In genomic region chr3:27360113-27361078, GRCh38 we compare ENCODE assay signal across 2 cellular contexts.
TF ChIP-seq lines count a peak whose summit lies in the region.

No MANE protein-coding gene starts in this region.

TF ChIP-seq in HepG2, 621 proteins besides CTCF, POLR2A, EP300 and RAD21 (continued from another document and continues in another):
- TF ChIP-seq HNRNPH1 (optimal IDR thresholded peaks at IDR 0.05; ENCODE audit: low read depth, low read length) (no peak), MIXL1 (CRISPR knock-in tag; IDR thresholded peaks at IDR 0.05) (peak; percentile 99), ZSCAN22 (CRISPR knock-in tag; IDR thresholded peaks at IDR 0.05) (no peak), ZFP37 (CRISPR knock-in tag; IDR thresholded peaks at IDR 0.05; ENCODE audit: borderline replicate concordance) (no peak), ZNF83 (CRISPR knock-in tag; IDR thresholded peaks at IDR 0.05; ENCODE audit: borderline replicate concordance) (no peak), HOXD1 (CRISPR knock-in tag; IDR thresholded peaks at IDR 0.05) (peak; percentile 92), RNF2 (conservative IDR thresholded peaks at IDR 0.05; ENCODE audit: low read depth) (no peak), ARNT2 (CRISPR knock-in tag; IDR thresholded peaks at IDR 0.05; ENCODE audit: low read depth) (peak; percentile 38; the same call in 1 of the 2 replicates), CHCHD3 (CRISPR knock-in tag; IDR thresholded peaks at IDR 0.05) (no peak), ZNF713 (CRISPR knock-in tag; IDR thresholded peaks at IDR 0.05) (no peak), ATF7 (IDR thresholded peaks at IDR 0.05) (peak; percentile 65), ATF7 (CRISPR knock-in tag; IDR thresholded peaks at IDR 0.05) (peak; percentile 19; the same call in 1 of the 2 replicates), TCF7 (IDR thresholded peaks at IDR 0.05; ENCODE audit: low read depth) (peak; percentile 93), ZNF253 (CRISPR knock-in tag; IDR thresholded peaks at IDR 0.05; ENCODE audit: borderline replicate concordance) (no peak), NCOA2 (CRISPR knock-in tag; IDR thresholded peaks at IDR 0.05) (peak; percentile 99), ZFP1 (CRISPR knock-in tag; IDR thresholded peaks at IDR 0.05) (peak; percentile 77; the same call in 1 of the 2 replicates), GTF2F1 (IDR thresholded peaks at IDR 0.05; ENCODE audit: low read length) (0 out of 2 replicates have a peak, but pooled peaks have one; percentile 84), ZNF883 (CRISPR knock-in tag; IDR thresholded peaks at IDR 0.05; ENCODE audit: not compliant biosample characterization) (no peak), ELF3 (CRISPR knock-in tag; IDR thresholded peaks at IDR 0.05) (peak; percentile 93), MAF1 (CRISPR knock-in tag; IDR thresholded peaks at IDR 0.05; ENCODE audit: borderline replicate concordance) (no peak), ZNF670 (CRISPR knock-in tag; IDR thresholded peaks at IDR 0.05; ENCODE audit: borderline replicate concordance) (no peak), DBP (CRISPR knock-in tag; IDR thresholded peaks at IDR 0.05; ENCODE audit: not compliant biosample characterization) (no peak), MAFG (CRISPR knock-in tag; IDR thresholded peaks at IDR 0.05) (no peak), JUND (CRISPR knock-in tag; IDR thresholded peaks at IDR 0.05) (peak; percentile 86), RBM39 (IDR thresholded peaks at IDR 0.05; ENCODE audit: low read depth, low read length, poor library complexity, severe bottlenecking) (no peak), SYNCRIP (IDR thresholded peaks at IDR 0.05; ENCODE audit: insufficient read depth, low read depth, low read length) (no peak), BCL6 (CRISPR knock-in tag; IDR thresholded peaks at IDR 0.05) (peak; percentile 98), BRCA1 (CRISPR knock-in tag; IDR thresholded peaks at IDR 0.05) (0 out of 2 replicates have a peak, but pooled peaks have one; percentile 66), PCBP1 (IDR thresholded peaks at IDR 0.05; ENCODE audit: borderline replicate concordance, low read depth, low read length) (no peak), ZNF558 (CRISPR knock-in tag; IDR thresholded peaks at IDR 0.05; ENCODE audit: borderline replicate concordance) (no peak; the same call in 1 of the 2 replicates), ZSCAN29 (CRISPR knock-in tag; conservative IDR thresholded peaks at IDR 0.05) (peak; percentile 25; the same call in 1 of the 2 replicates), ONECUT2 (CRISPR knock-in tag; IDR thresholded peaks at IDR 0.05) (peak; percentile 94), RXRB (CRISPR knock-in tag; IDR thresholded peaks at IDR 0.05; ENCODE audit: borderline replicate concordance) (peak; percentile 99), ZNF770 (CRISPR knock-in tag; IDR thresholded peaks at IDR 0.05) (no peak), ZKSCAN8 (CRISPR knock-in tag; IDR thresholded peaks at IDR 0.05; ENCODE audit: borderline replicate concordance) (peak; percentile 95), ZNF562 (CRISPR knock-in tag; IDR thresholded peaks at IDR 0.05; ENCODE audit: borderline replicate concordance) (0 out of 2 replicates have a peak, but pooled peaks have one; percentile 9), STAG1 (CRISPR knock-in tag; IDR thresholded peaks at IDR 0.05) (no peak; the same call in 1 of the 2 replicates), ZNF709 (CRISPR knock-in tag; IDR thresholded peaks at IDR 0.05) (peak; percentile 57; the same call in 1 of the 2 replicates), HMG20B (CRISPR knock-in tag; conservative IDR thresholded peaks at IDR 0.05) (peak; percentile 97), KDM4B (CRISPR knock-in tag; IDR thresholded peaks at IDR 0.05) (peak; percentile 86), HNF4G (IDR thresholded peaks at IDR 0.05; ENCODE audit: borderline replicate concordance, low read depth, low read length) (peak; percentile 95), HNF4G (CRISPR knock-in tag; IDR thresholded peaks at IDR 0.05; ENCODE audit: borderline replicate concordance, low read depth) (peak; percentile 72; the same call in 1 of the 2 replicates)
- TF ChIP-seq, protein P1, sequence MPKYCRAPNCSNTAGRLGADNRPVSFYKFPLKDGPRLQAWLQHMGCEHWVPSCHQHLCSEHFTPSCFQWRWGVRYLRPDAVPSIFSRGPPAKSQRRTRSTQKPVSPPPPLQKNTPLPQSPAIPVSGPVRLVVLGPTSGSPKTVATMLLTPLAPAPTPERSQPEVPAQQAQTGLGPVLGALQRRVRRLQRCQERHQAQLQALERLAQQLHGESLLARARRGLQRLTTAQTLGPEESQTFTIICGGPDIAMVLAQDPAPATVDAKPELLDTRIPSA (CRISPR knock-in tag; IDR thresholded peaks at IDR 0.05; ENCODE audit: borderline replicate concordance), result no peak
- TF ChIP-seq, protein P2, sequence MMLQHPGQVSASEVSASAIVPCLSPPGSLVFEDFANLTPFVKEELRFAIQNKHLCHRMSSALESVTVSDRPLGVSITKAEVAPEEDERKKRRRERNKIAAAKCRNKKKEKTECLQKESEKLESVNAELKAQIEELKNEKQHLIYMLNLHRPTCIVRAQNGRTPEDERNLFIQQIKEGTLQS (CRISPR knock-in tag; IDR thresholded peaks at IDR 0.05), result peak; percentile 91

TF ChIP-seq in GM23338, 12 proteins besides CTCF, POLR2A, EP300 and RAD21 (continued from another document):
- TF ChIP-seq, protein P3, sequence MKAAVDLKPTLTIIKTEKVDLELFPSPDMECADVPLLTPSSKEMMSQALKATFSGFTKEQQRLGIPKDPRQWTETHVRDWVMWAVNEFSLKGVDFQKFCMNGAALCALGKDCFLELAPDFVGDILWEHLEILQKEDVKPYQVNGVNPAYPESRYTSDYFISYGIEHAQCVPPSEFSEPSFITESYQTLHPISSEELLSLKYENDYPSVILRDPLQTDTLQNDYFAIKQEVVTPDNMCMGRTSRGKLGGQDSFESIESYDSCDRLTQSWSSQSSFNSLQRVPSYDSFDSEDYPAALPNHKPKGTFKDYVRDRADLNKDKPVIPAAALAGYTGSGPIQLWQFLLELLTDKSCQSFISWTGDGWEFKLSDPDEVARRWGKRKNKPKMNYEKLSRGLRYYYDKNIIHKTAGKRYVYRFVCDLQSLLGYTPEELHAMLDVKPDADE (IDR thresholded peaks at IDR 0.05), result no peak
- TF ChIP-seq ZNF331 (CRISPR knock-in tag; IDR thresholded peaks at IDR 0.05; ENCODE audit: low read depth) (no peak), EZH2phosphoT487 (IDR thresholded peaks at IDR 0.05; ENCODE audit: unreplicated experiment) (no peak), ZNF462 (CRISPR knock-in tag; IDR thresholded peaks at IDR 0.05) (no peak), EZH2 (IDR thresholded peaks at IDR 0.05; ENCODE audit: low read depth, unreplicated experiment) (no peak), REST (IDR thresholded peaks at IDR 0.05; ENCODE audit: unreplicated experiment) (no peak)
